ENCODE assay signal across 23 cellular contexts in genomic region chr3:66502981-66503380, GRCh38.
"Had no signal": no experiment of that assay in that cellular context is flagged by ENCODE, and none has a peak within 500 bp of the region (broad histone marks: within the 10 kb centered on the region; RNA-seq: fewer than 3 reads in every experiment).

No MANE protein-coding gene starts in this region.

- H3K27ac Mint-ChIP-seq: activated CD4-positive, alpha-beta T cell treated with anti-CD3 and anti-CD28 coated beads, Interleukin-2, amount 10 ng/mL, durations not matched to agents 7 days and 5 days; dendritic cell treated with granulocyte-macrophage colony-stimulating factor and Interleukin-4, amounts not matched to agents 40 ng/mL and 50 ng/mL, for 4 days; neural progenitor cell had no signal

- H3K9me3 ChIP-seq: gastrocnemius medialis, ovary, psoas muscle, testis had no signal

- H3K9me3 Mint-ChIP-seq: activated CD4-positive, alpha-beta T cell treated with anti-CD3 and anti-CD28 coated beads, Interleukin-2, amount 10 ng/mL, durations not matched to agents 7 days and 5 days; activated T-cell treated with anti-CD3 and anti-CD28 coated beads, Interleukin-2, amount 50 U/mL, for 4 hours; dendritic cell treated with granulocyte-macrophage colony-stimulating factor and Interleukin-4, amounts not matched to agents 40 ng/mL and 50 ng/mL, for 4 days; neural progenitor cell had no signal

- H3K27me3 ChIP-seq: cardiac muscle cell, gastrocnemius medialis, neural progenitor cell, ovary, testis had no signal

- H3K4me3 ChIP-seq: cardiac muscle cell, gastrocnemius medialis, lung, neural progenitor cell, ovary, psoas muscle, testis had no signal

- H3K27ac ChIP-seq: cardiac muscle cell, gastrocnemius medialis, neural progenitor cell, ovary, psoas muscle, testis had no signal

- H3K36me3 Mint-ChIP-seq: neural progenitor cell had no signal

- H3K9ac ChIP-seq: neural progenitor cell had no signal

- DNase-seq: activated CD4-positive, alpha-beta T cell treated with anti-CD3 and anti-CD28 coated beads, Interleukin-2, amount 10 ng/mL, durations not matched to agents 7 days and 5 days; activated CD8-positive, alpha-beta memory T cell treated with anti-CD3 and anti-CD28 coated beads, Interleukin-2, amount 50 U/mL, for 4 hours; activated effector memory CD4-positive, alpha-beta T cell treated with Interleukin-2 at 50 U/mL for 16 hours; activated naive CD4-positive, alpha-beta T cell treated with anti-CD3 and anti-CD28 coated beads, Interleukin-2, amount 50 U/mL, for 16 hours; activated T-cell treated with anti-CD3 and anti-CD28 coated beads, Interleukin-2, amount 50 U/mL, for 4 hours; effector CD8-positive, alpha-beta T cell; gastrocnemius medialis; head of caudate nucleus; kidney; ovary; psoas muscle; right cardiac atrium; small intestine; stimulated activated CD4-positive, alpha-beta T cell treated with anti-CD3 and anti-CD28 coated beads, Interleukin-15, amount 100 ng/mL, for 24 hours; stimulated activated CD4-positive, alpha-beta T cell treated with anti-CD3 and anti-CD28 coated beads, Interleukin-2, amount 100 ng/mL, for 48 hours; testis had no signal

- ATAC-seq: activated CD4-positive, CD25-positive, alpha-beta regulatory T cell treated with anti-CD3 and anti-CD28 coated beads, Interleukin-2, amount 50 U/mL, for 24 hours; activated T-cell treated with anti-CD3 and anti-CD28 coated beads, Interleukin-2, amount 50 U/mL, for 4 hours; esophagus mucosa; gastrocnemius medialis; left lobe of liver; psoas muscle; right cardiac atrium had no signal

- H3K36me3 ChIP-seq: cardiac muscle cell, gastrocnemius medialis, neural progenitor cell, ovary had no signal

- H3K4me3 Mint-ChIP-seq: activated T-cell treated with anti-CD3 and anti-CD28 coated beads, Interleukin-2, amount 50 U/mL, for 4 hours; dendritic cell treated with granulocyte-macrophage colony-stimulating factor and Interleukin-4, amounts not matched to agents 40 ng/mL and 50 ng/mL, for 4 days had no signal
